Comparison of ENCODE assay signal across 11 cellular contexts in the genomic region with DNA sequence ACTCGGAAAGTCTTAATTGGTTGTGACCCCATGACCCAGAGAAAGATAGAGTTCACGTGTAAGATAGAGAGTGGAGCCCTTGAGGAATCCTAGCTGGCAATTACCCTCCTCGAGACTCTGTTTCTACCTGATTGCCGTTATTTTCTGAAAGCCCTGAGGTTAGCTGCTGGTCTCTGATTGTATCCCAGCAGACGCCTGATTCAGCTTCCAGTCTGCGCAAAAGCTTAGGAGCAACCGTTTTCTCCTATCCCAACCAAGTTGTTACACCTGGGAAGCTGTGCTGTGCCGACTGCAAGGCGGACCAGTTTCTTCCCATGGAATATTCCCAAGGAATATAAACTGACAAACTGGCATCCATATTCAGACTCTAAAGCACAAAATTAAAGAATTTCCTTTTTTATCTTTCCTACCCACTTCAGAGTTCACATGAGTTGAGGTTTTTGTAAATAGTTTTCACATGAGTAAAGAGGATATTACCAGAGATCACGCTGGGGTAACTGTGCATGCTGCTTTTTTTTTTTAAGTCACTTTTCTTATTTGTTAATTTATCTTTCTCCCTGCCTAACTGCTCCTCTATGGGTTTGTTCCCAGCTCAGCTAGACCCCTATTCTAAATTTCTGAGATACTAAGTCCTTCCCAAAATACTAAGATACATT. TPM values are rescaled to one million over a fixed set of nuclear protein-coding genes. Genes with fewer than 3 reads are reported as not detected.
DNase-seq lines count a peak whose midpoint lies in the region; ATAC-seq, FAIRE-seq and TF ChIP-seq lines count a peak whose summit lies in the region.
"Had no signal": no experiment of that assay in that cellular context is flagged by ENCODE, and none has a peak within 500 bp of the region (broad histone marks: within the 10 kb centered on the region; RNA-seq: fewer than 3 reads in every experiment).

No MANE protein-coding gene starts in this region.

- H3K9me3 Mint-ChIP-seq in astrocyte (ENCODE audit: unreplicated experiment): no peaks in the 10 kb centered on the region

- H3K27ac ChIP-seq in astrocyte (ENCODE audit: low read depth, low read length) (peak overlapping the region; percentile 66), iPS-20b (ENCODE audit: low read length) (no peak overlapping the region), prostate gland (peak overlapping the region in 1 of 2 donors; percentile 63)

- H3K4me2 ChIP-seq in astrocyte (ENCODE audit: low read length): peak overlapping the region; percentile 91

- H3K4me3 ChIP-seq in HFF-Myc (replicated peaks; ENCODE audit: low read depth, low read length) (peak overlapping the region; percentile 5; the same call in 1 of the 2 replicates), astrocyte (ENCODE audit: insufficient read depth, low read depth, low read length) (peak overlapping the region; percentile 82), iPS-20b (ENCODE audit: low read length) (peak overlapping the region; percentile 74), prostate gland (peak overlapping the region in 1 of 2 donors; percentile 46)

- TF ChIP-seq CTCF in HFF-Myc (IDR thresholded peaks at IDR 0.05; ENCODE audit: low read depth, low read length, missing control alignments): no peak
- TF ChIP-seq CTCF in astrocyte (IDR thresholded peaks at IDR 0.05; ENCODE audit: insufficient read depth, low read depth, low read length): no peak
- no peak for TF ChIP-seq CTCF in prostate gland (IDR thresholded peaks at IDR 0.05)

- no peaks in the 10 kb centered on the region for H3K9me3 ChIP-seq in astrocyte (ENCODE audit: insufficient read depth, low read depth, low read length)
- no peaks in the 10 kb centered on the region for H3K9me3 ChIP-seq in iPS-20b (ENCODE audit: insufficient read depth, low read depth, low read length)
- no peaks in the 10 kb centered on the region for H3K9me3 ChIP-seq in prostate gland

- WGBS in prostate gland: 40% methylated on average over 10 of the region's 10 CpGs

- peak overlapping the region; percentile 96 for H3K4me3 Mint-ChIP-seq in astrocyte (ENCODE audit: unreplicated experiment)
- H3K4me3 Mint-ChIP-seq: central memory CD8-positive, alpha-beta T cell had no signal

- H3K4me1 Mint-ChIP-seq in astrocyte (ENCODE audit: low read depth, unreplicated experiment): peaks cover 14% of the 10 kb centered on the region
- H3K4me1 Mint-ChIP-seq: central memory CD8-positive, alpha-beta T cell had no signal

- peak overlapping the region; percentile 91 for H3K9ac ChIP-seq in astrocyte (ENCODE audit: low read length)
- H3K9ac ChIP-seq in iPS-20b (ENCODE audit: low read depth, low read length): peak overlapping the region; percentile 10; the same call in 1 of the 2 replicates

- peak overlapping the region; percentile 70 for H3K27ac Mint-ChIP-seq in astrocyte (ENCODE audit: unreplicated experiment)

- no peak for ATAC-seq in GM18858 (IDR thresholded peaks at IDR 0.05; ENCODE audit: unreplicated experiment)

- H3K36me3 Mint-ChIP-seq in astrocyte (ENCODE audit: low read depth, unreplicated experiment): no peaks in the 10 kb centered on the region

- intact Hi-C loops in prostate gland (cut with DNase I): no loop called here

- DNase-seq in HFF-Myc (ENCODE audit: extremely low read depth, low read depth): peak; percentile 33
- DNase-seq in astrocyte (ENCODE audit: low read depth): peak; percentile 80
- DNase-seq in superior temporal gyrus (ENCODE audit: extremely low spot score): peak; percentile 13
- DNase-seq in prostate gland (ENCODE audit: low spot score): no peak
- DNase-seq in effector CD8-positive, alpha-beta T cell (lab: John Stamatoyannopoulos, UW): no peak
- no peak for DNase-seq in KBM-7
- DNase-seq: kidney glomerular epithelial cell had no signal

- peak overlapping the region; percentile 47 for H2AFZ ChIP-seq in astrocyte (ENCODE audit: low read depth, low read length)

- in situ Hi-C loops in KBM-7 (cut with MboI; ENCODE audit: low pct_unique_long_range_greater_than_20kb, low sequenced_read_pairs): no loop called here

- peak; percentile 29 for FAIRE-seq in astrocyte (lab: Jason Lieb, UNC)

- H3K27me3 ChIP-seq in astrocyte (ENCODE audit: insufficient read depth, low read length): no peaks in the 10 kb centered on the region
- H3K27me3 ChIP-seq in iPS-20b (ENCODE audit: insufficient read depth, low read length): no peaks in the 10 kb centered on the region
- H3K27me3 ChIP-seq in prostate gland (replicated peaks; ENCODE audit: insufficient read depth): no peaks in the 10 kb centered on the region

- H3K79me2 ChIP-seq in astrocyte (ENCODE audit: insufficient read depth, low read length): peaks cover 26% of the 10 kb centered on the region

- no peaks in the 10 kb centered on the region for H3K27me3 Mint-ChIP-seq in astrocyte (ENCODE audit: low read depth, unreplicated experiment)

- H3K4me1 ChIP-seq in astrocyte (ENCODE audit: insufficient read depth, low read length) (peaks cover 13% of the 10 kb centered on the region), iPS-20b (ENCODE audit: insufficient read depth, low read length) (peaks cover 14% of the 10 kb centered on the region), prostate gland (replicated peaks) (peaks cover 7% of the 10 kb centered on the region)

- H4K20me1 ChIP-seq in astrocyte (ENCODE audit: insufficient read depth, low read length): no peaks in the 10 kb centered on the region

- no peak for TF ChIP-seq POLR2A in prostate gland (IDR thresholded peaks at IDR 0.05)

- H3K36me3 ChIP-seq in astrocyte (ENCODE audit: insufficient read depth, low read length) (no peaks in the 10 kb centered on the region), iPS-20b (ENCODE audit: insufficient read depth, low read depth, low read length) (no peaks in the 10 kb centered on the region), prostate gland (no peaks in the 10 kb centered on the region)

RNA-seq across cellular contexts. Expression of gene TRPC4, which starts 1.5 kb away (rescaled TPM):
- total RNA-seq in astrocyte (11.1 and 14.4 TPM in 2 replicates), prostate gland (1 to 10 TPM; 2.4 to 4.0 TPM)
- total RNA-seq: activated CD8-positive, alpha-beta memory T cell treated with anti-CD3 and anti-CD28 coated beads for 36 hours had no signal

Comparison
In these comparisons a context has a peak if more than half of its experiments do, and no peak if none do; other contexts are left out.
1. DNase-seq: peak in HFF-Myc (single experiment), astrocyte (single experiment) and superior temporal gyrus (single experiment); none in prostate gland (single experiment), effector CD8-positive, alpha-beta T cell (single experiment) and KBM-7 (single experiment).